13 cellular contexts compared by ENCODE assay signal in the genomic region with DNA sequence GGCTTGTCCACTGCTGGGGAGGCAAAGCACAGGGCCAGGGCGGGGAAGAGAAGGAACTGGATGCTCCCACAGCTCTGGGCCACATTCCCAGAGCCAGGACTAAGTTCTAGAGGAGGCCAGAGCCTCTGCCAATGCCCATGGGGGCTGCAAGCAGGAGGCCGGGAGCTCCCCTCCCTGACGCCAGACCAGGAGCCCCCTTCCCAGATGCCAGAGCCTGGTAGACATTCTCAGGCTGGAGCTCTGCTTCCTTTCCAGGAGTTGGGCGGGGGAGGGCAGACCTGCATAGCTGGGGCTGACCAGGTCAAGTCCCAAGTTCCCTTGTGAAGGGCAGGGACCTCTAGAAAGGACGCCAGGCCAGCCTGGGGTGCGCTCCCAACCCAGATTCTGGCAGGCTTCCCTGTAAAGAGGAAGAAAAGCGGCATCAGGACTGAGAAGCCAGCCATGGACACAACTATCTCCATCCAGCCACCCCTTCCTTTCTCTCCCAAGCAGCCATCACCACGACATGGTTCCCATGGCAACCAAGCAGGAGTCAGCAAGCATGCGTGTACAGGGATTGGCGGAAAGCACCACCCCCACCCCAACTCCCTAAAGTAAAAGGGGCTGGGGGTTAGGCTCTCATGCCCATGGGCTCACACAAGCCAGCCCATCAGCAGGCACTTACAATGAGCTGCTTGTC. TPM values are rescaled to one million over a fixed set of nuclear protein-coding genes. Genes with fewer than 3 reads are reported as not detected.
DNase-seq lines count a peak whose midpoint lies in the region; ATAC-seq lines count a peak whose summit lies in the region.
"Had no signal": no experiment of that assay in that cellular context is flagged by ENCODE, and none has a peak within 500 bp of the region (broad histone marks: within the 10 kb centered on the region; RNA-seq: fewer than 3 reads in every experiment).

No MANE protein-coding gene starts in this region.

- no peak overlapping the region for H3K27ac ChIP-seq in CD4-positive, CD25-positive, alpha-beta regulatory T cell (ENCODE audit: insufficient read depth, low read length, poor library complexity, severe bottlenecking)
- peak overlapping the region; percentile 44 for H3K27ac ChIP-seq in naive thymus-derived CD4-positive, alpha-beta T cell (ENCODE audit: low read depth, low read length)
- no peak overlapping the region for H3K27ac ChIP-seq in trophoblast cell (ENCODE audit: low read depth, low read length)

- no peak overlapping the region for H2BK12ac ChIP-seq in trophoblast cell (ENCODE audit: low read length)

- H3K4me3 Mint-ChIP-seq in CD4-positive, CD25-positive, alpha-beta regulatory T cell: peak overlapping the region in 1 of 4 donors; percentile 41
- H3K4me3 Mint-ChIP-seq in central memory CD8-positive, alpha-beta T cell: no peak overlapping the region
- peak overlapping the region in 2 of 10 donors; percentile 29 to 33 for H3K4me3 Mint-ChIP-seq in naive thymus-derived CD4-positive, alpha-beta T cell

- H3K9ac ChIP-seq in trophoblast cell (ENCODE audit: low read length): no peak overlapping the region

- POLR2A ChIA-PET in naive thymus-derived CD4-positive, alpha-beta T cell (lab: Charles Lee): interaction anchor here (0.6 to 1.4 kb wide), 2 partner anchors 8 to 654 kb away, joined by 3 to 4 read pairs; no protein-coding TSS in a partner anchor

- no peaks in the 10 kb centered on the region for H3K9me3 ChIP-seq in CD4-positive, CD25-positive, alpha-beta regulatory T cell (ENCODE audit: control insufficient read depth in 2 of 2, low read length in 2 of 2)
- no peaks in the 10 kb centered on the region for H3K9me3 ChIP-seq in naive thymus-derived CD4-positive, alpha-beta T cell (ENCODE audit: control insufficient read depth in 2 of 3, low read length in 3 of 3)
- H3K9me3 ChIP-seq in trophoblast cell (ENCODE audit: insufficient read depth, low read depth, low read length): no peaks in the 10 kb centered on the region
- H3K9me3 ChIP-seq: Caco-2 had no signal

- no peaks in the 10 kb centered on the region for H3K27me3 ChIP-seq in CD4-positive, CD25-positive, alpha-beta regulatory T cell (ENCODE audit: control insufficient read depth, insufficient read depth, low read length)
- H3K27me3 ChIP-seq in H7 (ENCODE audit: control insufficient read depth, insufficient read depth, low read length): no peaks in the 10 kb centered on the region
- H3K27me3 ChIP-seq in naive thymus-derived CD4-positive, alpha-beta T cell (ENCODE audit: control insufficient read depth in 2 of 2, insufficient read depth in 2 of 2, low read length in 2 of 2): no peaks in the 10 kb centered on the region
- H3K27me3 ChIP-seq in trophoblast cell (ENCODE audit: insufficient read depth, low read length): no peaks in the 10 kb centered on the region

- intact Hi-C loops in naive thymus-derived CD4-positive, alpha-beta T cell (cut with micrococcal nuclease): loop anchor here in 1 of 2 donors (5.0 to 10.0 kb wide), 2 partner anchors 33 to 495 kb away; partner anchors contain the start of gene CSRP1
- intact Hi-C loops in left ventricle myocardium superior (cut with micrococcal nuclease): no loop called here

- no peak overlapping the region for H2BK5ac ChIP-seq in trophoblast cell (ENCODE audit: low read depth, low read length, poor library complexity)

- CTCF ChIA-PET in naive thymus-derived CD4-positive, alpha-beta T cell (lab: Charles Lee): interaction anchor here (1.2 kb wide), 1 partner anchor 30 kb away, joined by 3 read pairs; no protein-coding TSS in a partner anchor

- no peak overlapping the region for H3K4me3 ChIP-seq in CD4-positive, CD25-positive, alpha-beta regulatory T cell (ENCODE audit: low read depth, low read length)
- H3K4me3 ChIP-seq in H7 (ENCODE audit: insufficient read depth, low read depth, low read length): no peak overlapping the region
- no peak overlapping the region for H3K4me3 ChIP-seq in naive thymus-derived CD4-positive, alpha-beta T cell (ENCODE audit: low read length)
- H3K4me3 ChIP-seq in trophoblast cell (ENCODE audit: low read depth, low read length): no peak overlapping the region

- no peak overlapping the region for H4K12ac ChIP-seq in trophoblast cell (ENCODE audit: low read depth, low read length)

- peaks cover 8 to 69% (median 46%) of the 10 kb centered on the region in 4 donors for H3K4me1 Mint-ChIP-seq in CD4-positive, CD25-positive, alpha-beta regulatory T cell
- H3K4me1 Mint-ChIP-seq in central memory CD8-positive, alpha-beta T cell: peaks cover 45% of the 10 kb centered on the region
- peaks cover 43 to 67% (median 59%) of the 10 kb centered on the region in 7 donors for H3K4me1 Mint-ChIP-seq in naive thymus-derived CD4-positive, alpha-beta T cell

- H3K36me3 ChIP-seq in CD4-positive, CD25-positive, alpha-beta regulatory T cell (ENCODE audit: control insufficient read depth, insufficient read depth, low read length): peaks cover 35% of the 10 kb centered on the region
- H3K36me3 ChIP-seq in H7 (replicated peaks; ENCODE audit: control insufficient read depth, insufficient read depth, low read length) (no peaks in the 10 kb centered on the region; the same call in 1 of the 2 replicates), trophoblast cell (ENCODE audit: control insufficient read depth in 1 of 2, insufficient read depth in 2 of 2, low read length in 2 of 2) (no peaks in the 10 kb centered on the region)
- H3K36me3 ChIP-seq in naive thymus-derived CD4-positive, alpha-beta T cell (ENCODE audit: control insufficient read depth in 2 of 3, insufficient read depth in 3 of 3, low read length in 3 of 3): peaks cover 0 to 45% (median 13%) of the 10 kb centered on the region in 3 experiments

- H3K36me3 Mint-ChIP-seq in CD4-positive, CD25-positive, alpha-beta regulatory T cell: peaks cover 6% of the 10 kb centered on the region
- peaks cover 14% of the 10 kb centered on the region for H3K36me3 Mint-ChIP-seq in central memory CD8-positive, alpha-beta T cell (ENCODE audit: insufficient read depth)
- peaks cover 0 to 7% (median 5%) of the 10 kb centered on the region in 5 donors for H3K36me3 Mint-ChIP-seq in naive thymus-derived CD4-positive, alpha-beta T cell

- no peaks in the 10 kb centered on the region for H3K79me2 ChIP-seq in trophoblast cell (ENCODE audit: control insufficient read depth, insufficient read depth, low read length, poor library complexity)

- H3K79me1 ChIP-seq in trophoblast cell (ENCODE audit: low read length): no peaks in the 10 kb centered on the region

- DNase-seq in CD4-positive, CD25-positive, alpha-beta regulatory T cell: no peak
- DNase-seq in H7 (peak; percentile 87), trophoblast cell (no peak), DMS79 treated with DMSO at 0.1 percent for 48 hours (lab: John Stamatoyannopoulos, UW) (no peak), left ventricle myocardium superior (no peak)
- no peak for DNase-seq in central memory CD8-positive, alpha-beta T cell (ENCODE audit: low spot score in 2 of 2)
- DNase-seq in naive thymus-derived CD4-positive, alpha-beta T cell: no peak
- DNase-seq: activated effector memory CD4-positive, alpha-beta T cell treated with Interleukin-2 at 50 U/mL for 16 hours; Caco-2; erythroblast; NCI-H1694 treated with DMSO at 0.1 percent for 48 hours had no signal

- no peak overlapping the region for H4K91ac ChIP-seq in trophoblast cell (ENCODE audit: low read depth, low read length)

- H3K14ac ChIP-seq in trophoblast cell (ENCODE audit: low read length): no peak overlapping the region

- H2BK120ac ChIP-seq in trophoblast cell (ENCODE audit: insufficient read depth, low read length, poor library complexity): no peak overlapping the region

- peaks cover 68% of the 10 kb centered on the region for H3K4me1 ChIP-seq in CD4-positive, CD25-positive, alpha-beta regulatory T cell (ENCODE audit: control insufficient read depth, insufficient read depth, low read length, poor library complexity, severe bottlenecking)
- H3K4me1 ChIP-seq in naive thymus-derived CD4-positive, alpha-beta T cell (ENCODE audit: control insufficient read depth in 2 of 2, insufficient read depth in 2 of 2, low read length in 2 of 2): peaks cover 38 to 58% of the 10 kb centered on the region in 2 donors
- H3K4me1 ChIP-seq in trophoblast cell (ENCODE audit: control insufficient read depth in 1 of 2, insufficient read depth in 2 of 2, low read length in 2 of 2): peaks cover 0 to 4% of the 10 kb centered on the region in 2 experiments
- H3K4me1 ChIP-seq: Caco-2 had no signal

- no CpG with 5 or more reads among the region's 10 CpGs for WGBS in trophoblast cell (ENCODE audit: extremely low coverage, insufficient coverage, insufficient read length)

- H3K4ac ChIP-seq in trophoblast cell (ENCODE audit: low read depth, low read length): no peak overlapping the region

- no peak overlapping the region for H4K8ac ChIP-seq in trophoblast cell (ENCODE audit: low read depth, low read length)

- no peaks in the 10 kb centered on the region for H3K9me3 Mint-ChIP-seq in CD4-positive, CD25-positive, alpha-beta regulatory T cell
- no peaks in the 10 kb centered on the region for H3K9me3 Mint-ChIP-seq in central memory CD8-positive, alpha-beta T cell
- no peaks in the 10 kb centered on the region for H3K9me3 Mint-ChIP-seq in naive thymus-derived CD4-positive, alpha-beta T cell
- H3K9me3 Mint-ChIP-seq: IgD-negative memory B cell had no signal

- no peaks in the 10 kb centered on the region for H3K27me3 Mint-ChIP-seq in CD4-positive, CD25-positive, alpha-beta regulatory T cell
- H3K27me3 Mint-ChIP-seq in central memory CD8-positive, alpha-beta T cell: no peaks in the 10 kb centered on the region
- H3K27me3 Mint-ChIP-seq in naive thymus-derived CD4-positive, alpha-beta T cell: no peaks in the 10 kb centered on the region
- H3K27me3 Mint-ChIP-seq: IgD-negative memory B cell had no signal

- no peak overlapping the region for H3K23ac ChIP-seq in trophoblast cell (ENCODE audit: low read length)

- H3K18ac ChIP-seq in trophoblast cell (ENCODE audit: low read length): no peak overlapping the region

- no peak overlapping the region for H3K4me2 ChIP-seq in trophoblast cell (ENCODE audit: low read length)

- ATAC-seq in CD4-positive, CD25-positive, alpha-beta regulatory T cell (ENCODE audit: low read depth in 2 of 2): no peak
- no peak for ATAC-seq in central memory CD8-positive, alpha-beta T cell (replicated peaks; ENCODE audit: extremely low read depth, poor library complexity, severe bottlenecking)
- ATAC-seq in naive thymus-derived CD4-positive, alpha-beta T cell: no peak
- no peak for ATAC-seq in left ventricle myocardium superior
- ATAC-seq: sciatic nerve had no signal

- no peak overlapping the region for H2AK5ac ChIP-seq in trophoblast cell (ENCODE audit: low read length)

- H3K27ac Mint-ChIP-seq in CD4-positive, CD25-positive, alpha-beta regulatory T cell: peak overlapping the region; percentile 60 to 85 (median 71)
- peak overlapping the region; percentile 1 for H3K27ac Mint-ChIP-seq in central memory CD8-positive, alpha-beta T cell (ENCODE audit: low read depth)
- H3K27ac Mint-ChIP-seq in naive thymus-derived CD4-positive, alpha-beta T cell: peak overlapping the region; percentile 42 to 91 (median 66)

- H2AFZ ChIP-seq in trophoblast cell (ENCODE audit: insufficient read depth, low read length, poor library complexity): no peak overlapping the region

RNA-seq across cellular contexts. Expression of gene KIF21B, which starts 13.4 kb away (rescaled TPM):
- total RNA-seq in CD4-positive, CD25-positive, alpha-beta regulatory T cell: 96.9 TPM
- polyA plus RNA-seq in CD4-positive, CD25-positive, alpha-beta regulatory T cell: 1 to 10 TPM; 2.3 to 3.5 (median 3.0) TPM
- total RNA-seq in H7 (2014; rRNA removed; shearing (Covaris generic)): 12.7 and 14.1 TPM in 2 replicates
- total RNA-seq in naive thymus-derived CD4-positive, alpha-beta T cell: 10 to 100 TPM; 68.3 to 97.6 (median 73.4) TPM
- 1 to 10 TPM; 3.0 to 8.1 TPM for polyA plus RNA-seq in naive thymus-derived CD4-positive, alpha-beta T cell
- 0.44 and 0.56 TPM in 2 replicates for polyA plus RNA-seq in trophoblast cell (2013)
- total RNA-seq in left ventricle myocardium superior: 0.45 TPM

Comparison
In these comparisons a context has a peak if more than half of its experiments do, and no peak if none do; other contexts are left out.
1. H3K27ac Mint-ChIP-seq: peak in every context shown above with its lines; median percentile 71 in CD4-positive, CD25-positive, alpha-beta regulatory T cell; 66 in naive thymus-derived CD4-positive, alpha-beta T cell; 1 in central memory CD8-positive, alpha-beta T cell.